15 cellular contexts compared by ENCODE assay signal in genomic region chr7:42135728-42136127, GRCh38.
"Had no signal": no experiment of that assay in that cellular context is flagged by ENCODE, and none has a peak within 500 bp of the region (broad histone marks: within the 10 kb centered on the region; RNA-seq: fewer than 3 reads in every experiment).

No MANE protein-coding gene starts in this region.

- H3K9me3 Mint-ChIP-seq: naive thymus-derived CD8-positive, alpha-beta T cell had no signal

- H3K4me3 Mint-ChIP-seq: naive thymus-derived CD8-positive, alpha-beta T cell had no signal

- H3K9ac ChIP-seq: parathyroid adenoma had no signal

- H3K4me3 ChIP-seq: coronary artery, heart left ventricle, mucosa of descending colon, prostate gland, stomach, thoracic aorta, transverse colon had no signal

- H3K36me3 Mint-ChIP-seq: naive thymus-derived CD8-positive, alpha-beta T cell had no signal

- H3K27ac Mint-ChIP-seq: naive thymus-derived CD8-positive, alpha-beta T cell had no signal

- H3K4me1 ChIP-seq: parathyroid adenoma had no signal

- DNase-seq: effector CD4-positive, alpha-beta T cell; heart left ventricle; hippocampal formation; mesendoderm; mucosa of descending colon; naive thymus-derived CD8-positive, alpha-beta T cell; stimulated activated naive CD4-positive, alpha-beta T cell; stomach; substantia nigra; transverse colon had no signal

- H3K27ac ChIP-seq: coronary artery, heart left ventricle, parathyroid adenoma, prostate gland, stomach, thoracic aorta, transverse colon had no signal

- H2AFZ ChIP-seq: parathyroid adenoma had no signal

- H3K36me3 ChIP-seq: heart left ventricle, prostate gland, stomach, thoracic aorta, transverse colon had no signal

- H3K79me2 ChIP-seq: parathyroid adenoma had no signal

- H3K27me3 ChIP-seq: heart left ventricle, stomach, transverse colon had no signal

- H3K9me3 ChIP-seq: mucosa of descending colon, prostate gland, thoracic aorta, transverse colon had no signal

- H3K4me1 Mint-ChIP-seq: naive thymus-derived CD8-positive, alpha-beta T cell had no signal

- FAIRE-seq: frontal cortex had no signal
